ENCODE assay signal across 11 cellular contexts in genomic region chr20:12113468-12114371, GRCh38.
DNase-seq lines count a peak whose midpoint lies in the region; ATAC-seq, FAIRE-seq and TF ChIP-seq lines count a peak whose summit lies in the region.
"Had no signal": no experiment of that assay in that cellular context is flagged by ENCODE, and none has a peak within 500 bp of the region (broad histone marks: within the 10 kb centered on the region; RNA-seq: fewer than 3 reads in every experiment).

No MANE protein-coding gene starts in this region.

- peak; percentile 2 for DNase-seq in EL
- DNase-seq in NCI-H2196 (lab: John Stamatoyannopoulos, UW; ENCODE audit: unreplicated experiment): peak; percentile 22
- DNase-seq in fibroblast of mammary gland (ENCODE audit: low read depth): peak; percentile 79
- DNase-seq in pancreas: peak in 3 of 6 donors; percentile 20 to 36 (median 31)
- no peak for DNase-seq in GM19240 (ENCODE audit: insufficient read length, low spot score)
- DNase-seq in frontal cortex (ENCODE audit: low spot score in 2 of 2): no peak
- no peak for DNase-seq in NCI-H345 (lab: John Stamatoyannopoulos, UW)
- no peak for DNase-seq in Karpas-422
- DNase-seq: activated gamma-delta T cell; stimulated activated CD4-positive, alpha-beta T cell treated with anti-CD3 and anti-CD28 coated beads, Interleukin-15, amount 100 ng/mL, for 24 hours had no signal

- H3K9me3 ChIP-seq in pancreas (no peaks in the 10 kb centered on the region), Karpas-422 (ENCODE audit: low read length) (peaks cover 53% of the 10 kb centered on the region)

- FAIRE-seq in pancreas (lab: Jason Lieb, UNC): no peak
- no peak for FAIRE-seq in frontal cortex (lab: Jason Lieb, UNC)
- FAIRE-seq: endometrium had no signal

- H3K36me3 ChIP-seq in pancreas (no peaks in the 10 kb centered on the region), Karpas-422 (ENCODE audit: insufficient read depth, low read length) (no peaks in the 10 kb centered on the region)

- H3K4me3 ChIP-seq in fibroblast of mammary gland (ENCODE audit: control insufficient read depth, low read depth, low read length): no peak overlapping the region
- H3K4me3 ChIP-seq in pancreas: no peak overlapping the region
- no peak overlapping the region for H3K4me3 ChIP-seq in Karpas-422 (ENCODE audit: low read length)

- intact Hi-C loops in pancreas (cut with DNase I): no loop called here

- H4K20me1 ChIP-seq in Karpas-422 (ENCODE audit: insufficient read depth, low read depth, low read length): no peaks in the 10 kb centered on the region

- H3K27me3 ChIP-seq in pancreas (no peaks in the 10 kb centered on the region), Karpas-422 (ENCODE audit: low read length) (no peaks in the 10 kb centered on the region)

- H3K27ac ChIP-seq in pancreas (peak overlapping the region in 1 of 4 donors; percentile 24), Karpas-422 (ENCODE audit: low read length) (no peak overlapping the region)

- H3K4me1 ChIP-seq in pancreas (no peaks in the 10 kb centered on the region), Karpas-422 (ENCODE audit: low read length) (no peaks in the 10 kb centered on the region)

- no peak overlapping the region for H3K4me2 ChIP-seq in Karpas-422 (ENCODE audit: low read depth, low read length, poor library complexity, severe bottlenecking)

- no peak overlapping the region for H2AFZ ChIP-seq in Karpas-422 (ENCODE audit: low read length)

- WGBS in pancreas, 2 donors: 60% methylated on average over 10 of the region's 10 CpGs

- no peak overlapping the region for H3K9ac ChIP-seq in Karpas-422 (ENCODE audit: low read length)

- no peaks in the 10 kb centered on the region for H3K9me2 ChIP-seq in Karpas-422 (replicated peaks; ENCODE audit: insufficient read depth, low read length)

- no peaks in the 10 kb centered on the region for H3K79me2 ChIP-seq in Karpas-422 (ENCODE audit: low read length)

- TF ChIP-seq CTCF in fibroblast of mammary gland (conservative IDR thresholded peaks at IDR 0.05; ENCODE audit: control insufficient read depth, insufficient read depth, low read depth, low read length): no peak
- no peak for TF ChIP-seq CTCF in pancreas (IDR thresholded peaks at IDR 0.05)

- ATAC-seq in pancreas: peak; percentile 64 to 85 (median 78)

Comparison
In these comparisons a context has a peak if more than half of its experiments do, and no peak if none do; other contexts are left out.
1. DNase-seq: peak in EL (single experiment), NCI-H2196 (single experiment) and fibroblast of mammary gland (single experiment); none in GM19240 (single experiment), frontal cortex (0 of 2), NCI-H345 (single experiment) and Karpas-422 (single experiment).